ENCODE assay signal across 1 cellular context in genomic region chr2:27428978-27429541, GRCh38.
A peak's percentile ranks its signal among the peaks of the same experiment; 100 is the strongest.
TF ChIP-seq lines count a peak whose summit lies in the region.

No MANE protein-coding gene starts in this region.

TF ChIP-seq in GM12878, 131 proteins besides CTCF, POLR2A, EP300 and RAD21 (continues in another document):
- TF ChIP-seq CHD2 (IDR thresholded peaks at IDR 0.05; ENCODE audit: borderline replicate concordance, low read depth, low read length) (no peak), EGR1 (IDR thresholded peaks at IDR 0.05; ENCODE audit: borderline replicate concordance in 1 of 2, low read depth in 2 of 2, low read length in 2 of 2) (peak in 1 of 2 experiments; percentile 88; a peak in 2 of 3 replicates), RCOR1 (conservative IDR thresholded peaks at IDR 0.05; ENCODE audit: low read depth, low read length) (no peak), SIN3A (IDR thresholded peaks at IDR 0.05; ENCODE audit: low read depth, low read length) (no peak; the same call in 1 of the 2 replicates), GATAD2B (conservative IDR thresholded peaks at IDR 0.05; ENCODE audit: low read depth) (no peak), NKRF (conservative IDR thresholded peaks at IDR 0.05) (peak; percentile 11; the same call in 1 of the 2 replicates), HDAC2 (IDR thresholded peaks at IDR 0.05) (no peak), CEBPZ (IDR thresholded peaks at IDR 0.05; ENCODE audit: low read depth, low read length) (no peak), E4F1 (IDR thresholded peaks at IDR 0.05; ENCODE audit: borderline replicate concordance, partially characterized antibody) (no peak), MYB (IDR thresholded peaks at IDR 0.05; ENCODE audit: borderline replicate concordance, low read depth, low read length) (no peak), WRNIP1 (IDR thresholded peaks at IDR 0.05; ENCODE audit: borderline replicate concordance, low read depth, low read length) (no peak), PKNOX1 (IDR thresholded peaks at IDR 0.05) (peak; percentile 33; the same call in 1 of the 2 replicates), CEBPB (IDR thresholded peaks at IDR 0.05; ENCODE audit: borderline replicate concordance in 1 of 2, low read depth in 2 of 2, low read length in 2 of 2) (no peak), SIX5 (IDR thresholded peaks at IDR 0.05; ENCODE audit: low read depth, low read length, severe bottlenecking) (no peak), MTA3 (IDR thresholded peaks at IDR 0.05; ENCODE audit: borderline replicate concordance, low read length) (no peak), KLF5 (IDR thresholded peaks at IDR 0.05; ENCODE audit: partially characterized antibody) (no peak), SMAD1 (IDR thresholded peaks at IDR 0.05; ENCODE audit: low read depth, partially characterized antibody) (no peak), CBFB (IDR thresholded peaks at IDR 0.05; ENCODE audit: low read depth) (no peak), RB1 (IDR thresholded peaks at IDR 0.05; ENCODE audit: borderline replicate concordance) (peak; percentile 74; the same call in 1 of the 2 replicates), ZNF592 (IDR thresholded peaks at IDR 0.05) (no peak), NRF1 (conservative IDR thresholded peaks at IDR 0.05; ENCODE audit: low read depth, low read length) (peak; percentile 73), PBX3 (IDR thresholded peaks at IDR 0.05; ENCODE audit: insufficient replicate concordance, low read depth, low read length) (no peak), ATF3 (IDR thresholded peaks at IDR 0.05; ENCODE audit: borderline replicate concordance, extremely low read depth, low read depth, low read length) (no peak), STAT3 (IDR thresholded peaks at IDR 0.05; ENCODE audit: low read depth, low read length) (no peak), E2F4 (IDR thresholded peaks at IDR 0.05; ENCODE audit: low read depth, low read length) (no peak), ZNF384 (IDR thresholded peaks at IDR 0.05; ENCODE audit: borderline replicate concordance, low read depth, low read length) (no peak), CHD1 (IDR thresholded peaks at IDR 0.05; ENCODE audit: low read depth, low read length) (no peak), MEF2A (IDR thresholded peaks at IDR 0.05; ENCODE audit: insufficient read depth, low read depth, low read length) (no peak), ZZZ3 (IDR thresholded peaks at IDR 0.05; ENCODE audit: control insufficient read depth, insufficient read length, low read depth) (no peak), RAD51 (IDR thresholded peaks at IDR 0.05) (no peak), STAT1 (conservative IDR thresholded peaks at IDR 0.05) (no peak), JUNB (IDR thresholded peaks at IDR 0.05) (no peak), BHLHE40 (IDR thresholded peaks at IDR 0.05; ENCODE audit: borderline replicate concordance in 1 of 2, low read depth in 2 of 2, low read length in 1 of 2) (peak in 1 of 2 experiments; percentile 49; a peak in 1 of 4 replicates), ASH2L (IDR thresholded peaks at IDR 0.05; ENCODE audit: borderline replicate concordance, low read depth) (no peak), ZSCAN29 (IDR thresholded peaks at IDR 0.05) (no peak), ZNF217 (IDR thresholded peaks at IDR 0.05) (no peak), ELK1 (IDR thresholded peaks at IDR 0.05; ENCODE audit: low read depth, low read length) (no peak)
